In genomic region chr6:90286884-90287488, GRCh38 we compare ENCODE assay signal across 8 cellular contexts. TPM values are rescaled to one million over a fixed set of nuclear protein-coding genes. Genes with fewer than 3 reads are reported as not detected.
DNase-seq lines count a peak whose midpoint lies in the region; ATAC-seq and TF ChIP-seq lines count a peak whose summit lies in the region.

No MANE protein-coding gene starts in this region.

- H3K27ac ChIP-seq in esophagus squamous epithelium = no peak overlapping the region

- 86 to 88% methylated on average over 4 of the region's 4 CpGs for WGBS in esophagus squamous epithelium, 2 donors

- H3K4me3 ChIP-seq in NB4 (ENCODE audit: low read depth, low read length) (no peak overlapping the region), esophagus squamous epithelium (no peak overlapping the region), retinal pigment epithelial cell (ENCODE audit: low read length) (no peak overlapping the region)

- intact Hi-C loops in esophagus squamous epithelium (cut with DNase I) = no loop called here

- TF ChIP-seq CTCF in NB4 (IDR thresholded peaks at IDR 0.05; ENCODE audit: low read depth, low read length) (peak; percentile 84), esophagus squamous epithelium (IDR thresholded peaks at IDR 0.05) (peak; percentile 34 to 67 (median 42)), retinal pigment epithelial cell (conservative IDR thresholded peaks at IDR 0.05; ENCODE audit: low read depth, low read length) (peak; percentile 64)

- no peaks in the 10 kb centered on the region for H3K27me3 ChIP-seq in esophagus squamous epithelium

- H3K9me3 ChIP-seq in esophagus squamous epithelium = peaks cover 0 to 5% (median 0%) of the 10 kb centered on the region in 3 donors

- H3K4me1 ChIP-seq in esophagus squamous epithelium = peaks cover 8 to 29% (median 19%) of the 10 kb centered on the region in 3 donors

- peak; percentile 16 for DNase-seq in NCI-H146 (lab: John Stamatoyannopoulos, UW)
- DNase-seq in NCI-H146 treated with DMSO at 0.1 percent for 48 hours (lab: John Stamatoyannopoulos, UW; ENCODE audit: unreplicated experiment) = no peak
- DNase-seq in NB4 (ENCODE audit: low read depth) = peak; percentile 63
- peak; percentile 28 to 69 for DNase-seq in activated CD4-positive, alpha-beta T cell treated with anti-CD3 and anti-CD28 coated beads, Interleukin-2, amount 50 U/mL, for 24 hours (ENCODE audit: low read depth in 1 of 2, low spot score in 1 of 2)
- DNase-seq in esophagus squamous epithelium (lab: John Stamatoyannopoulos, UW) = no peak
- DNase-seq in retinal pigment epithelial cell (ENCODE audit: low read depth) = no peak
- no peak for DNase-seq in middle frontal gyrus (ENCODE audit: extremely low spot score, low spot score)

- no peaks in the 10 kb centered on the region for H3K36me3 ChIP-seq in esophagus squamous epithelium

- no peak for ATAC-seq in HG02884 (IDR thresholded peaks at IDR 0.05; ENCODE audit: unreplicated experiment)

- TF ChIP-seq POLR2A in NB4 (IDR thresholded peaks at IDR 0.05; ENCODE audit: extremely low read depth, insufficient read length) = no peak
- TF ChIP-seq POLR2A in esophagus squamous epithelium (IDR thresholded peaks at IDR 0.05) = no peak

RNA-seq across cellular contexts. Expression of gene BACH2, which starts 9.7 kb away (rescaled TPM):
- total RNA-seq in esophagus squamous epithelium = 1 to 10 TPM in 1 of 4 donors, under 1 TPM in 3; 0.22 to 6.1 (median 0.66) TPM

Comparison
In these comparisons a context has a peak if more than half of its experiments do, and no peak if none do; other contexts are left out.
1. DNase-seq: peak in NCI-H146 (single experiment), NB4 (single experiment) and activated CD4-positive, alpha-beta T cell treated with anti-CD3 and anti-CD28 coated beads, Interleukin-2, amount 50 U/mL, for 24 hours (2 of 2); none in NCI-H146 treated with DMSO at 0.1 percent for 48 hours (single experiment), esophagus squamous epithelium (single experiment), retinal pigment epithelial cell (single experiment) and middle frontal gyrus (single experiment).
2. Peak in every context shown above with its lines, with median percentiles within 50 percentile points of each other: CTCF ChIP-seq.